1 cellular context compared by ENCODE assay signal in the genomic region with DNA sequence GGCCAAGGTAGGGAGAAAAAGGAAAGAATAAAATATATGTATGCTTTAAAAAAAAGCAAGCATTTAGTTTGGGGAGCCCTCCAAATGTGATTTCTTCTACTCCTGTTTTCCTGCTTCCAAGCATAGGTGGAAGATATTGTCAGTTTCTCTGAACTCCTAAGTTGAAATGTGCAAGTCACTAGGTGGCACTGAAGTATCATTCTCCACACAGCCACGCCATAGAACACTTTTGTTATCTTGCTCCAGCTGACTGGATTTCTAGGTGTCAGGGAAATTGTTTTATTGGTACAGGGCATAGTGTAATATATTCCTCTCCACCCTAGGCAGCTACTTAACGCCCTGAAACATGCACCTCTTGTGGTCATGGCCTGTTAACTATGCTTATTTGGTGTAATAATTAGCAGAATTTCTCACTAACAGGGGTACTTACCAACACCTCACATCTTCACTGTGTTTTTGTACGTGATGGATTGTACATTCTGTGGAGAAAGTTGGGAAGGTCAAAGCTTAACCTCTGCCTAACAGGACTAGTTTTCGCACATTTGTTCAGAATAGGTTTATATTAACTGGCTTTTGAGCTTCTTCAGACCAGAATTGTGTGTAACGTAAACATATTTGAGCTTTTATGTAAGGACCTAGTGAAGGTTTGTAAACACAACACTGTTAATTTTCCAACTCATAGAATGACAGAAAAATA.
TF ChIP-seq lines count a peak whose summit lies in the region.

No MANE protein-coding gene starts in this region.

TF ChIP-seq in HCT116, 20 proteins besides CTCF, POLR2A, EP300 and RAD21 (continued from another document):
- TF ChIP-seq CEBPB (IDR thresholded peaks at IDR 0.05; ENCODE audit: low read depth) (no peak), EZH2phosphoT487 (IDR thresholded peaks at IDR 0.05; ENCODE audit: borderline replicate concordance) (no peak), CBX3 (IDR thresholded peaks at IDR 0.05; ENCODE audit: low read depth) (no peak), ELF1 (IDR thresholded peaks at IDR 0.05; ENCODE audit: borderline replicate concordance, low read depth) (no peak), ZFX (IDR thresholded peaks at IDR 0.05) (no peak), EZH2 (IDR thresholded peaks at IDR 0.05) (no peak), FOSL1 (IDR thresholded peaks at IDR 0.05; ENCODE audit: low read depth) (no peak), YY1 (IDR thresholded peaks at IDR 0.05; ENCODE audit: extremely low read depth, insufficient replicate concordance, low read depth, low read length) (no peak), EGR1 (IDR thresholded peaks at IDR 0.05; ENCODE audit: low read depth) (no peak), SIN3A (IDR thresholded peaks at IDR 0.05; ENCODE audit: low read depth) (no peak), SRF (IDR thresholded peaks at IDR 0.05; ENCODE audit: low read depth) (no peak)
- TF ChIP-seq, protein P1, sequence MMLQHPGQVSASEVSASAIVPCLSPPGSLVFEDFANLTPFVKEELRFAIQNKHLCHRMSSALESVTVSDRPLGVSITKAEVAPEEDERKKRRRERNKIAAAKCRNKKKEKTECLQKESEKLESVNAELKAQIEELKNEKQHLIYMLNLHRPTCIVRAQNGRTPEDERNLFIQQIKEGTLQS (IDR thresholded peaks at IDR 0.05): no peak
- TF ChIP-seq, protein P2, sequence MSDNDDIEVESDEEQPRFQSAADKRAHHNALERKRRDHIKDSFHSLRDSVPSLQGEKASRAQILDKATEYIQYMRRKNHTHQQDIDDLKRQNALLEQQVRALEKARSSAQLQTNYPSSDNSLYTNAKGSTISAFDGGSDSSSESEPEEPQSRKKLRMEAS (IDR thresholded peaks at IDR 0.05): no peak
- TF ChIP-seq, protein P3, sequence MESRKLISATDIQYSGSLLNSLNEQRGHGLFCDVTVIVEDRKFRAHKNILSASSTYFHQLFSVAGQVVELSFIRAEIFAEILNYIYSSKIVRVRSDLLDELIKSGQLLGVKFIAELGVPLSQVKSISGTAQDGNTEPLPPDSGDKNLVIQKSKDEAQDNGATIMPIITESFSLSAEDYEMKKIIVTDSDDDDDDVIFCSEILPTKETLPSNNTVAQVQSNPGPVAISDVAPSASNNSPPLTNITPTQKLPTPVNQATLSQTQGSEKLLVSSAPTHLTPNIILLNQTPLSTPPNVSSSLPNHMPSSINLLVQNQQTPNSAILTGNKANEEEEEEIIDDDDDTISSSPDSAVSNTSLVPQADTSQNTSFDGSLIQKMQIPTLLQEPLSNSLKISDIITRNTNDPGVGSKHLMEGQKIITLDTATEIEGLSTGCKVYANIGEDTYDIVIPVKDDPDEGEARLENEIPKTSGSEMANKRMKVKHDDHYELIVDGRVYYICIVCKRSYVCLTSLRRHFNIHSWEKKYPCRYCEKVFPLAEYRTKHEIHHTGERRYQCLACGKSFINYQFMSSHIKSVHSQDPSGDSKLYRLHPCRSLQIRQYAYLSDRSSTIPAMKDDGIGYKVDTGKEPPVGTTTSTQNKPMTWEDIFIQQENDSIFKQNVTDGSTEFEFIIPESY (IDR thresholded peaks at IDR 0.05; ENCODE audit: extremely low read depth, insufficient replicate concordance, low read length): no peak
